Comparison of ENCODE assay signal across 7 cellular contexts in genomic region chr15:65862682-65863081, GRCh38. TPM values are rescaled to one million over a fixed set of nuclear protein-coding genes. Genes with fewer than 3 reads are reported as not detected.
DNase-seq lines count a peak whose midpoint lies in the region; ATAC-seq, FAIRE-seq and TF ChIP-seq lines count a peak whose summit lies in the region.

No MANE protein-coding gene starts in this region.

- peaks cover 0 to 2% of the 10 kb centered on the region in 2 donors for H3K4me1 ChIP-seq in kidney (ENCODE audit: control insufficient read depth in 1 of 2, insufficient read depth in 1 of 2, low read depth in 1 of 2, low read length in 2 of 2)

- peak; percentile 98 for ATAC-seq in activated naive CD8-positive, alpha-beta T cell treated with anti-CD3 and anti-CD28 coated beads, Interleukin-2, amount 10 ng/mL, durations not matched to agents 7 days and 5 days (ENCODE audit: low read depth)
- peak; percentile 86 for ATAC-seq in stimulated activated memory B cell treated with anti-CD40 and anti-IgM and Interleukin-4, amounts not matched to agents 10 μg/mL and 1 μg/mL and 100 μg/mL, for 72 hours

- no peak for TF ChIP-seq POLR2A in GM12892 (IDR thresholded peaks at IDR 0.05; ENCODE audit: low read depth, low read length)

- no peaks in the 10 kb centered on the region for H3K9me3 Mint-ChIP-seq in activated naive CD8-positive, alpha-beta T cell treated with anti-CD3 and anti-CD28 coated beads, Interleukin-2, amount 10 ng/mL, durations not matched to agents 7 days and 5 days
- H3K9me3 Mint-ChIP-seq in stimulated activated memory B cell treated with anti-CD40 and anti-IgM and Interleukin-4, amounts not matched to agents 10 μg/mL and 1 μg/mL and 100 μg/mL, for 72 hours: no peaks in the 10 kb centered on the region

- peak; percentile 30 for TF ChIP-seq CTCF in kidney (IDR thresholded peaks at IDR 0.05; ENCODE audit: borderline replicate concordance, extremely low read depth, insufficient read depth)

- no peak overlapping the region for H3K27ac Mint-ChIP-seq in activated naive CD8-positive, alpha-beta T cell treated with anti-CD3 and anti-CD28 coated beads, Interleukin-2, amount 10 ng/mL, durations not matched to agents 7 days and 5 days
- H3K27ac Mint-ChIP-seq in stimulated activated memory B cell treated with anti-CD40 and anti-IgM and Interleukin-4, amounts not matched to agents 10 μg/mL and 1 μg/mL and 100 μg/mL, for 72 hours: peak overlapping the region; percentile 48

- H3K27ac ChIP-seq in kidney (ENCODE audit: low read depth in 2 of 2, low read length in 2 of 2): no peak overlapping the region

- intact Hi-C loops in kidney (cut with DNase I): no loop called here

- H3K4me3 Mint-ChIP-seq in activated naive CD8-positive, alpha-beta T cell treated with anti-CD3 and anti-CD28 coated beads, Interleukin-2, amount 10 ng/mL, durations not matched to agents 7 days and 5 days: peak overlapping the region; percentile 32
- H3K4me3 Mint-ChIP-seq in stimulated activated memory B cell treated with anti-CD40 and anti-IgM and Interleukin-4, amounts not matched to agents 10 μg/mL and 1 μg/mL and 100 μg/mL, for 72 hours: no peak overlapping the region

- DNase-seq in GM12892 (ENCODE audit: insufficient read length): peak; percentile 32
- peak; percentile 71 for DNase-seq in HuH-7 (ENCODE audit: low spot score)
- DNase-seq in SKM-1 (lab: John Stamatoyannopoulos, UW; ENCODE audit: unreplicated experiment): peak; percentile 57
- no peak for DNase-seq in activated naive CD8-positive, alpha-beta T cell treated with anti-CD3 and anti-CD28 coated beads, Interleukin-2, amount 10 ng/mL, durations not matched to agents 7 days and 5 days
- DNase-seq in kidney: no peak
- no peak for DNase-seq in hypothalamus (lab: John Stamatoyannopoulos, UW)

- H3K9ac ChIP-seq in kidney (ENCODE audit: low read length in 2 of 2): no peak overlapping the region

- peak; percentile 74 for FAIRE-seq in GM12892 (lab: Jason Lieb, UNC)
- no peak for FAIRE-seq in kidney (lab: Jason Lieb, UNC)

- POLR2A ChIA-PET in activated naive CD8-positive, alpha-beta T cell treated with anti-CD3 and anti-CD28 coated beads, Interleukin-2, amount 10 ng/mL, durations not matched to agents 7 days and 5 days (lab: Charles Lee): interaction anchor here (0.5 to 1.1 kb wide), 2 partner anchors 19 to 430 kb away, joined by 3 to 4 read pairs; no protein-coding TSS in a partner anchor

- H3K4me1 Mint-ChIP-seq in activated naive CD8-positive, alpha-beta T cell treated with anti-CD3 and anti-CD28 coated beads, Interleukin-2, amount 10 ng/mL, durations not matched to agents 7 days and 5 days: peaks cover 10% of the 10 kb centered on the region
- peaks cover 18% of the 10 kb centered on the region for H3K4me1 Mint-ChIP-seq in stimulated activated memory B cell treated with anti-CD40 and anti-IgM and Interleukin-4, amounts not matched to agents 10 μg/mL and 1 μg/mL and 100 μg/mL, for 72 hours

- H3K36me3 Mint-ChIP-seq in activated naive CD8-positive, alpha-beta T cell treated with anti-CD3 and anti-CD28 coated beads, Interleukin-2, amount 10 ng/mL, durations not matched to agents 7 days and 5 days: no peaks in the 10 kb centered on the region
- no peaks in the 10 kb centered on the region for H3K36me3 Mint-ChIP-seq in stimulated activated memory B cell treated with anti-CD40 and anti-IgM and Interleukin-4, amounts not matched to agents 10 μg/mL and 1 μg/mL and 100 μg/mL, for 72 hours

- H3K27me3 Mint-ChIP-seq in activated naive CD8-positive, alpha-beta T cell treated with anti-CD3 and anti-CD28 coated beads, Interleukin-2, amount 10 ng/mL, durations not matched to agents 7 days and 5 days: peaks cover 13% of the 10 kb centered on the region
- H3K27me3 Mint-ChIP-seq in stimulated activated memory B cell treated with anti-CD40 and anti-IgM and Interleukin-4, amounts not matched to agents 10 μg/mL and 1 μg/mL and 100 μg/mL, for 72 hours: no peaks in the 10 kb centered on the region

- H3K9me3 ChIP-seq in kidney (ENCODE audit: control insufficient read depth in 1 of 2, low read length in 2 of 2): no peaks in the 10 kb centered on the region

- no peaks in the 10 kb centered on the region for H3K36me3 ChIP-seq in kidney (ENCODE audit: control insufficient read depth in 1 of 2, insufficient read depth in 2 of 2, low read length in 2 of 2)

- no peak overlapping the region for H3K4me3 ChIP-seq in kidney (ENCODE audit: low read length in 2 of 2)

RNA-seq across cellular contexts. Expression of gene RAB11A, which starts 6.6 kb away (rescaled TPM):
- polyA plus RNA-seq in GM12892 (2012; ENCODE audit: missing spikeins): 239 TPM
- 100 to 1,000 TPM; 141 to 151 TPM for total RNA-seq in activated naive CD8-positive, alpha-beta T cell treated with anti-CD3 and anti-CD28 coated beads, Interleukin-2, amount 10 ng/mL, durations not matched to agents 7 days and 5 days
- total RNA-seq in kidney: 249 TPM
- polyA plus RNA-seq in kidney (ENCODE audit: insufficient read depth, low read depth, low replicate concordance): 216 TPM

Comparison
In these comparisons a context has a peak if more than half of its experiments do, and no peak if none do; other contexts are left out.
1. DNase-seq: peak in GM12892 (single experiment), HuH-7 (single experiment) and SKM-1 (single experiment); none in activated naive CD8-positive, alpha-beta T cell treated with anti-CD3 and anti-CD28 coated beads, Interleukin-2, amount 10 ng/mL, durations not matched to agents 7 days and 5 days (single experiment), kidney (single experiment) and hypothalamus (0 of 51).